32 cellular contexts compared by ENCODE assay signal in genomic region chr2:48178611-48179010, GRCh38.
DNase-seq lines count a peak whose midpoint lies in the region; ATAC-seq, FAIRE-seq and TF ChIP-seq lines count a peak whose summit lies in the region.
"Had no signal": no experiment of that assay in that cellular context is flagged by ENCODE, and none has a peak within 500 bp of the region (broad histone marks: within the 10 kb centered on the region; RNA-seq: fewer than 3 reads in every experiment).

No MANE protein-coding gene starts in this region.

- H3K36me3 ChIP-seq in K562 (ENCODE audit: control insufficient read depth, insufficient read depth, low read length) (no peaks in the 10 kb centered on the region), mesenchymal stem cell (ENCODE audit: control insufficient read depth in 1 of 2, insufficient read depth in 2 of 2, low read depth in 1 of 2, low read length in 2 of 2) (no peaks in the 10 kb centered on the region), trophoblast cell (ENCODE audit: control insufficient read depth in 1 of 2, insufficient read depth in 2 of 2, low read length in 2 of 2) (no peaks in the 10 kb centered on the region)
- H3K36me3 ChIP-seq: BE2C; BLaER1; BLaER1 treated with 17β-estradiol and CSF1 and Interleukin-3, amounts not matched to agents 10 nM and 100 nM had no signal

- intact Hi-C loops in K562 (cut with micrococcal nuclease), result no loop called here

- H2BK12ac ChIP-seq in mesenchymal stem cell (ENCODE audit: low read length in 2 of 2), result no peak overlapping the region
- H2BK12ac ChIP-seq in trophoblast cell (ENCODE audit: low read length), result no peak overlapping the region

- DNase-seq in K562 (ENCODE audit: extremely low read depth in 1 of 4, low spot score in 3 of 4) (no peak), mesenchymal stem cell (no peak), trophoblast cell (peak; percentile 59 to 79), kidney tubule cell (ENCODE audit: low spot score) (no peak), HTR-8/SVneo (ENCODE audit: insufficient read length, low spot score) (no peak)
- DNase-seq: 8988T; ACHN; AML-193; BE2C; C1 segment of cervical spinal cord; Caco-2; Calu3; CD4-positive, alpha-beta memory T cell; CD4-positive, alpha-beta T cell; CD4-positive, CD25-positive, alpha-beta regulatory T cell; CD8-positive, alpha-beta memory T cell; CD8-positive, alpha-beta T cell; COR-L47; DMS 273 treated with DMSO at 0.1 percent for 48 hours; DMS153; DMS53; DMS79; DMS79 treated with DMSO at 0.1 percent for 48 hours; DND-41; EL had no signal

- no peak overlapping the region for H3K4me2 ChIP-seq in K562 (ENCODE audit: insufficient read depth, low read length)
- no peak overlapping the region for H3K4me2 ChIP-seq in mesenchymal stem cell (ENCODE audit: low read length, poor library complexity, severe bottlenecking)
- H3K4me2 ChIP-seq in trophoblast cell (ENCODE audit: low read length), result no peak overlapping the region
- H3K4me2 ChIP-seq: A549; BLaER1; BLaER1 treated with 17β-estradiol and CSF1 and Interleukin-3, amounts not matched to agents 10 nM and 100 nM had no signal

- POLR2A ChIA-PET in K562 (lab: Yijun Ruan, JAX), result no interaction called here

- H2BK5ac ChIP-seq in mesenchymal stem cell (ENCODE audit: low read depth, low read length, poor library complexity, severe bottlenecking) (no peak overlapping the region), trophoblast cell (ENCODE audit: low read depth, low read length, poor library complexity) (no peak overlapping the region)

- no peak overlapping the region for H4K12ac ChIP-seq in trophoblast cell (ENCODE audit: low read depth, low read length)

- no peak for TF ChIP-seq EP300 in K562 (IDR thresholded peaks at IDR 0.05; ENCODE audit: low read length)

- TF ChIP-seq RAD21 in K562 (CRISPR knock-in tag; conservative IDR thresholded peaks at IDR 0.05 in 1 of 2, IDR thresholded peaks at IDR 0.05 in 1 of 2), result no peak

- in situ Hi-C loops in K562 (cut with MboI), result no loop called here

- H3K4me1 ChIP-seq in K562 (replicated peaks in 1 of 2; ENCODE audit: control insufficient read depth in 2 of 2, insufficient read depth in 2 of 2, low read length in 2 of 2) (peaks cover 0 to 6% of the 10 kb centered on the region in 2 experiments; a peak in 3 of 5 replicates), mesenchymal stem cell (ENCODE audit: control insufficient read depth, insufficient read depth, low read depth, low read length) (no peaks in the 10 kb centered on the region), trophoblast cell (ENCODE audit: control insufficient read depth in 1 of 2, insufficient read depth in 2 of 2, low read length in 2 of 2) (peaks cover 0 to 2% of the 10 kb centered on the region in 2 experiments)
- H3K4me1 ChIP-seq: BE2C, BLaER1, Caco-2 had no signal

- no peak overlapping the region for H3K27ac ChIP-seq in K562 (ENCODE audit: extremely low read depth, low read depth, low read length)
- H3K27ac ChIP-seq in mesenchymal stem cell (ENCODE audit: low read length, poor library complexity, severe bottlenecking), result no peak overlapping the region
- H3K27ac ChIP-seq in trophoblast cell (ENCODE audit: low read depth, low read length), result no peak overlapping the region
- H3K27ac ChIP-seq: 22Rv1; A549; BLaER1; BLaER1 treated with 17β-estradiol and CSF1 and Interleukin-3, amounts not matched to agents 10 nM and 100 nM; C4-2B had no signal

- no peak overlapping the region for H2BK120ac ChIP-seq in mesenchymal stem cell (ENCODE audit: low read depth, low read length)
- H2BK120ac ChIP-seq in trophoblast cell (ENCODE audit: insufficient read depth, low read length, poor library complexity), result no peak overlapping the region

- H3K18ac ChIP-seq in mesenchymal stem cell (ENCODE audit: low read depth in 1 of 2, low read length in 2 of 2), result no peak overlapping the region
- no peak overlapping the region for H3K18ac ChIP-seq in trophoblast cell (ENCODE audit: low read length)

- H3K9ac ChIP-seq in K562 (ENCODE audit: insufficient read depth in 1 of 2, low read depth in 2 of 2, low read length in 2 of 2), result no peak overlapping the region
- no peak overlapping the region for H3K9ac ChIP-seq in mesenchymal stem cell (ENCODE audit: low read length)
- no peak overlapping the region for H3K9ac ChIP-seq in trophoblast cell (ENCODE audit: low read length)
- H3K9ac ChIP-seq: BLaER1; BLaER1 treated with 17β-estradiol and CSF1 and Interleukin-3, amounts not matched to agents 10 nM and 100 nM had no signal

- H3K9me1 ChIP-seq in K562 (ENCODE audit: control insufficient read depth, insufficient read depth, low read length), result no peaks in the 10 kb centered on the region

- H2AFZ ChIP-seq in K562 (ENCODE audit: low read depth, low read length) (peak overlapping the region; percentile 57), mesenchymal stem cell (ENCODE audit: low read depth, low read length) (no peak overlapping the region), trophoblast cell (ENCODE audit: insufficient read depth, low read length, poor library complexity) (no peak overlapping the region)

- H3K4me3 ChIP-seq in K562, result no peak overlapping the region
- no peak overlapping the region for H3K4me3 ChIP-seq in mesenchymal stem cell (ENCODE audit: insufficient read depth in 1 of 2, low read depth in 1 of 2, low read length in 2 of 2)
- H3K4me3 ChIP-seq in trophoblast cell (ENCODE audit: low read depth, low read length), result no peak overlapping the region
- H3K4me3 ChIP-seq: A549; BLaER1; BLaER1 treated with 17β-estradiol and CSF1 and Interleukin-3, amounts not matched to agents 10 nM and 100 nM had no signal

- H3K23ac ChIP-seq in mesenchymal stem cell (ENCODE audit: low read length in 2 of 2), result no peak overlapping the region
- H3K23ac ChIP-seq in trophoblast cell (ENCODE audit: low read length), result no peak overlapping the region

- CTCF ChIA-PET in K562 (lab: Yijun Ruan, JAX; ENCODE audit: low intra/inter-chr PET ratio), result no interaction called here

- no peak overlapping the region for H2AK5ac ChIP-seq in mesenchymal stem cell (ENCODE audit: low read length, severe bottlenecking)
- H2AK5ac ChIP-seq in trophoblast cell (ENCODE audit: low read length), result no peak overlapping the region

- H3K9me3 ChIP-seq in K562 (replicated peaks; ENCODE audit: control insufficient read depth, insufficient read depth, low read depth, low read length), result no peaks in the 10 kb centered on the region
- no peaks in the 10 kb centered on the region for H3K9me3 ChIP-seq in mesenchymal stem cell (ENCODE audit: control insufficient read depth, low read length)
- H3K9me3 ChIP-seq in trophoblast cell (ENCODE audit: insufficient read depth, low read depth, low read length), result peaks cover 2% of the 10 kb centered on the region
- H3K9me3 ChIP-seq: BE2C, BLaER1 had no signal

- no peak overlapping the region for H4K91ac ChIP-seq in mesenchymal stem cell (ENCODE audit: low read length)
- H4K91ac ChIP-seq in trophoblast cell (ENCODE audit: low read depth, low read length), result no peak overlapping the region

- no peak for TF ChIP-seq POLR2A in K562 (conservative IDR thresholded peaks at IDR 0.05)

- H4K20me1 ChIP-seq in K562 (replicated peaks; ENCODE audit: control insufficient read depth, insufficient read depth, low read length), result no peaks in the 10 kb centered on the region
- H4K20me1 ChIP-seq: BLaER1; BLaER1 treated with 17β-estradiol and CSF1 and Interleukin-3, amounts not matched to agents 10 nM and 100 nM had no signal

- H3K4ac ChIP-seq in mesenchymal stem cell (ENCODE audit: low read depth in 1 of 2, low read length in 2 of 2), result no peak overlapping the region
- no peak overlapping the region for H3K4ac ChIP-seq in trophoblast cell (ENCODE audit: low read depth, low read length)

- peak overlapping the region; percentile 26 for H2BK15ac ChIP-seq in mesenchymal stem cell (ENCODE audit: low read depth, poor library complexity, severe bottlenecking)

- no peaks in the 10 kb centered on the region for H3K79me2 ChIP-seq in K562 (ENCODE audit: control insufficient read depth, insufficient read depth, low read length)
- no peaks in the 10 kb centered on the region for H3K79me2 ChIP-seq in trophoblast cell (ENCODE audit: control insufficient read depth, insufficient read depth, low read length, poor library complexity)

- ATAC-seq in K562, result no peak
- ATAC-seq in HG02970 (IDR thresholded peaks at IDR 0.05; ENCODE audit: low FRiP score, unreplicated experiment), result no peak
- ATAC-seq: A549; CD8-positive, alpha-beta T cell had no signal

- BruUV-seq in K562 (replicated peaks; lab: Mats Ljungman, UMichigan), result no TSS peak

- no peak for TF ChIP-seq CTCF in K562 (IDR thresholded peaks at IDR 0.05 in 2 of 3, conservative IDR thresholded peaks at IDR 0.05 in 1 of 3; ENCODE audit: insufficient read depth in 2 of 3, low read depth in 1 of 3, low read length in 3 of 3)

- no peaks in the 10 kb centered on the region for H3K79me1 ChIP-seq in mesenchymal stem cell (replicated peaks; ENCODE audit: low read length, poor library complexity, severe bottlenecking)
- peaks cover 2% of the 10 kb centered on the region for H3K79me1 ChIP-seq in trophoblast cell (ENCODE audit: low read length)

- FAIRE-seq in K562 (lab: Jason Lieb, UNC) (no peak), HTR-8/SVneo (lab: Jason Lieb, UNC) (no peak)
- FAIRE-seq: A549, D721Med had no signal

- H3K14ac ChIP-seq in mesenchymal stem cell (ENCODE audit: low read length in 2 of 2), result no peak overlapping the region
- no peak overlapping the region for H3K14ac ChIP-seq in trophoblast cell (ENCODE audit: low read length)

- no peak overlapping the region for H4K8ac ChIP-seq in mesenchymal stem cell (ENCODE audit: low read length)
- H4K8ac ChIP-seq in trophoblast cell (ENCODE audit: low read depth, low read length), result no peak overlapping the region

- H3K27me3 ChIP-seq in K562 (ENCODE audit: control insufficient read depth in 2 of 2, insufficient read depth in 2 of 2, low read length in 2 of 2) (no peaks in the 10 kb centered on the region), mesenchymal stem cell (ENCODE audit: control insufficient read depth in 1 of 2, insufficient read depth in 1 of 2, low read length in 2 of 2) (no peaks in the 10 kb centered on the region), trophoblast cell (ENCODE audit: insufficient read depth, low read length) (no peaks in the 10 kb centered on the region)
- H3K27me3 ChIP-seq: BE2C; BLaER1; BLaER1 treated with 17β-estradiol and CSF1 and Interleukin-3, amounts not matched to agents 10 nM and 100 nM had no signal

- WGBS in K562 (ENCODE audit: insufficient coverage, low coverage, missing lambda C conversion rate), result 51% methylated on average over 3 of the region's 3 CpGs
- WGBS in mesenchymal stem cell, result 97% methylated on average over 3 of the region's 3 CpGs
- no CpG with 5 or more reads among the region's 3 CpGs for WGBS in trophoblast cell (ENCODE audit: extremely low coverage, insufficient coverage, insufficient read length)

Comparison
In these comparisons a context has a peak if more than half of its experiments do, and no peak if none do; other contexts are left out.
1. DNase-seq: peak in trophoblast cell (2 of 2); none in K562 (0 of 4), mesenchymal stem cell (single experiment), kidney tubule cell (single experiment) and HTR-8/SVneo (single experiment).